In the genomic region with DNA sequence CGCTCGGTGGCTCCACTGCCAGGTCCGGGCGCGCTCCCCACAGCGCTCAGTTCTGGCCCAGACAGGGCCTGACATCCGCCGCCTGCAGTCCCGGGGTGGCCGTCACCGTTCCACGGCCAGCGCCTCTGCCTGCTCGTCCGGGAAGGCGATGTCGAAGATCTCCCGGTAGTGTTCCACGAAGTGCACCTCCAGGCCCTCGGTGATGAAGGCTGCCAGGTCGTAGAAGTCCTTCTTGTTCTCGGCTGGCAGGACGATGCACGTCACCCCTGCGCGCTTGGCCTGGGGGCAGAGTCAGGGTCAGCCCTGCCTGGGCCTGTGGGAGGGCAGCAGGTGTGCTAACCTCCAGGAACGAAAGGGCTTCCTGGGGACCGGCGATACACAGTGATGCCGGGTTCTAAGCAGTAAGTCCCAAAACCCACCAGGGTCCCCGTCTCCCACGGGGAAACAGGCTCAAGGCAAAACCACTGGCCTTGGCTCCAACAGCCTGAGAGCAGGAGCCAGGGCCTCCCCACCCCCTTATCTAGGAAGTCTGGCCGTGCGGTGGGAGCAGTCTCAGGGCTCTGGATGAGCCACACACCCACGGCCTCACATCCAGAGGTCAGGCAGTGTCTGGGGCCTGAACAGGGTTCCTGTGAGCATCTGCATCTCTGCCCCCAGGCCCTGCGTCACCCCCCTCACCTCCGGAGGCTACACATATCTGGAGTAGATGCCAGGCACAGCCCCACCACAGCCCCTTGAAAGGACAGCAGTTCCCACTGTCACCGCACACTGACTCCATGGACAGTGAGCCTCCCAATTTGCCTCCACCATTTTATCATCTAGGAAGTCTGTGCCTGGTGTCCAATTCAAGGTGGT, we compare ENCODE assay signal across 8 cellular contexts. TPM values are rescaled to one million over a fixed set of nuclear protein-coding genes. Genes with fewer than 3 reads are reported as not detected.
DNase-seq lines count a peak whose midpoint lies in the region; ATAC-seq, FAIRE-seq and TF ChIP-seq lines count a peak whose summit lies in the region.

No MANE protein-coding gene starts in this region.

- DNase-seq in brain microvascular endothelial cell (no peak), epidermal melanocyte (ENCODE audit: insufficient read length, low spot score) (no peak), HTR-8/SVneo (ENCODE audit: insufficient read length, low spot score) (no peak), DMS79 treated with DMSO at 0.1 percent for 48 hours (lab: John Stamatoyannopoulos, UW) (no peak)

- H3K9me2 ChIP-seq in neural cell (ENCODE audit: insufficient read depth, low read length): no peaks in the 10 kb centered on the region

- peaks cover 4% of the 10 kb centered on the region for H3K4me1 ChIP-seq in KMS-11 (ENCODE audit: low read depth, poor library complexity, severe bottlenecking)

- H3K4me2 ChIP-seq in KMS-11 (peak overlapping the region; percentile 26), neural cell (ENCODE audit: low read length) (no peak overlapping the region)

- H3K36me3 ChIP-seq in KMS-11 (ENCODE audit: insufficient read depth): peaks cover 12% of the 10 kb centered on the region; the same call in 1 of the 2 replicates
- peaks cover 61% of the 10 kb centered on the region for H3K36me3 ChIP-seq in brain microvascular endothelial cell (replicated peaks)
- H3K36me3 ChIP-seq in neural cell (ENCODE audit: insufficient read depth, low read length): no peaks in the 10 kb centered on the region

- H3K9ac ChIP-seq in KMS-11 (no peak overlapping the region), neural cell (ENCODE audit: low read length) (no peak overlapping the region)

- H3K27me3 ChIP-seq in KMS-11 (ENCODE audit: insufficient read depth, low read depth) (no peaks in the 10 kb centered on the region), brain microvascular endothelial cell (replicated peaks) (no peaks in the 10 kb centered on the region), neural cell (ENCODE audit: insufficient read depth, low read depth, low read length) (no peaks in the 10 kb centered on the region)

- TF ChIP-seq EP300 in neural cell (conservative IDR thresholded peaks at IDR 0.05; ENCODE audit: poor library complexity, severe bottlenecking): no peak

- no peaks in the 10 kb centered on the region for H3F3A ChIP-seq in neural cell (ENCODE audit: insufficient read depth, low read length, poor library complexity, severe bottlenecking)

- H2AFZ ChIP-seq in KMS-11 (ENCODE audit: low read depth): no peak overlapping the region
- H2AFZ ChIP-seq in neural cell (ENCODE audit: low read depth, low read length): no peak overlapping the region

- TF ChIP-seq CTCF in C4-2B (conservative IDR thresholded peaks at IDR 0.05): no peak
- no peak for TF ChIP-seq CTCF in KMS-11 (conservative IDR thresholded peaks at IDR 0.05; ENCODE audit: low read depth, low read length)
- no peak for TF ChIP-seq CTCF in brain microvascular endothelial cell (IDR thresholded peaks at IDR 0.05; ENCODE audit: low read depth, low read length, missing control alignments)
- TF ChIP-seq CTCF in neural cell (IDR thresholded peaks at IDR 0.05; ENCODE audit: poor library complexity, severe bottlenecking): no peak

- H4K20me1 ChIP-seq in KMS-11 (ENCODE audit: insufficient read depth) (peaks cover 6% of the 10 kb centered on the region; the same call in 1 of the 2 replicates), neural cell (ENCODE audit: insufficient read depth) (peaks cover 11% of the 10 kb centered on the region)

- in situ Hi-C loops in brain microvascular endothelial cell (cut with HindIII; ENCODE audit: low pct_ligation_motif_present, low sequenced_read_pairs): no loop called here

- no peak for ATAC-seq in GM19463 (IDR thresholded peaks at IDR 0.05; ENCODE audit: unreplicated experiment)

- peak overlapping the region; percentile 99 for H3K27ac ChIP-seq in C4-2B
- H3K27ac ChIP-seq in KMS-11: peak overlapping the region; percentile 15; the same call in 1 of the 2 replicates
- no peak overlapping the region for H3K27ac ChIP-seq in brain microvascular endothelial cell
- H3K27ac ChIP-seq in neural cell (ENCODE audit: low read length): no peak overlapping the region

- no peaks in the 10 kb centered on the region for H3K9me3 ChIP-seq in neural cell (ENCODE audit: low read length)

- TF ChIP-seq RAD21 in neural cell (conservative IDR thresholded peaks at IDR 0.05): no peak

- FAIRE-seq in HTR-8/SVneo (lab: Jason Lieb, UNC): no peak

- H3K4me3 ChIP-seq in KMS-11 (IDR thresholded peaks at IDR 0.05; ENCODE audit: insufficient read depth, low read depth, low read length) (no peak overlapping the region), brain microvascular endothelial cell (ENCODE audit: low read depth, low read length) (peak overlapping the region; percentile 97), neural cell (ENCODE audit: low read length) (peak overlapping the region; percentile 87)

- H3K79me2 ChIP-seq in KMS-11 (ENCODE audit: insufficient read depth, low read depth) (peaks cover 36% of the 10 kb centered on the region), neural cell (replicated peaks; ENCODE audit: insufficient read depth, low read length) (peaks cover 15% of the 10 kb centered on the region)

TF ChIP-seq in neural cell, 6 proteins besides CTCF, POLR2A, EP300 and RAD21:
- TF ChIP-seq MXI1 (conservative IDR thresholded peaks at IDR 0.05; ENCODE audit: poor library complexity, severe bottlenecking) (no peak), POLR2AphosphoS5 (IDR thresholded peaks at IDR 0.05) (peak; percentile 24)
TF ChIP-seq in neural cell: peak in this region for 1.

RNA-seq across cellular contexts. Expression of gene RPL36, which starts 2.1 kb away (rescaled TPM):
- 358 and 452 TPM in 2 replicates for polyA plus RNA-seq in neural cell
- polyA minus RNA-seq in neural cell: 119 TPM in 2 replicates

RNA-seq across cellular contexts. Expression of gene HSD11B1L, which starts 11.3 kb away (rescaled TPM):
- polyA plus RNA-seq in neural cell: 170 and 223 TPM in 2 replicates
- polyA minus RNA-seq in neural cell: 58.5 and 65.5 TPM in 2 replicates

RNA-seq across cellular contexts. Expression of gene MICOS13, which starts 11.8 kb away (rescaled TPM):
- 46.0 and 52.3 TPM in 2 replicates for polyA plus RNA-seq in neural cell
- 14.0 and 14.4 TPM in 2 replicates for polyA minus RNA-seq in neural cell

RNA-seq across cellular contexts. Expression of gene LONP1, which starts 27.8 kb away (rescaled TPM):
- 43.1 and 46.2 TPM in 2 replicates for polyA plus RNA-seq in neural cell
- 46.0 and 48.9 TPM in 2 replicates for polyA minus RNA-seq in neural cell

RNA-seq across cellular contexts. Expression of gene CATSPERD, which starts 28.3 kb away (rescaled TPM):
- not detected in 2 replicates for polyA plus RNA-seq in neural cell
- not detected in 2 replicates for polyA minus RNA-seq in neural cell

Comparison
In these comparisons a context has a peak if more than half of its experiments do, and no peak if none do; other contexts are left out.
1. H3K27ac ChIP-seq: peak in C4-2B (single experiment) and KMS-11 (single experiment); none in brain microvascular endothelial cell (single experiment) and neural cell (single experiment).